Comparison of ENCODE assay signal across 15 cellular contexts in genomic region chr16:68281368-68282063, GRCh38. TPM values are rescaled to one million over a fixed set of nuclear protein-coding genes. Genes with fewer than 3 reads are reported as not detected.
A peak's percentile ranks its signal among the peaks of the same experiment; 100 is the strongest.
DNase-seq lines count a peak whose midpoint lies in the region; ATAC-seq, FAIRE-seq and TF ChIP-seq lines count a peak whose summit lies in the region.
"Had no signal": no experiment of that assay in that cellular context is flagged by ENCODE, and none has a peak within 500 bp of the region (broad histone marks: within the 10 kb centered on the region; RNA-seq: fewer than 3 reads in every experiment).

No MANE protein-coding gene starts in this region.

- DNase-seq in heart right ventricle = no peak
- no peak for DNase-seq in cardiac septum (ENCODE audit: low spot score)
- DNase-seq in activated CD4-positive, alpha-beta T cell treated with anti-CD3 and anti-CD28 coated beads, Interleukin-2, amount 50 U/mL, for 1 hour = peak; percentile 43
- peak; percentile 13 for DNase-seq in effector CD8-positive, alpha-beta T cell (lab: John Stamatoyannopoulos, UW)
- no peak for DNase-seq in testis
- no peak for DNase-seq in GM12892 (ENCODE audit: insufficient read length)
- DNase-seq: cerebellar nuclear complex, NCI-H345, PC-9, T-helper 9 cell had no signal

- ATAC-seq in heart right ventricle (no peak), HG03175 (IDR thresholded peaks at IDR 0.05; ENCODE audit: unreplicated experiment) (no peak), GM19467 (IDR thresholded peaks at IDR 0.05; ENCODE audit: unreplicated experiment) (no peak)

- H3K36me3 ChIP-seq in heart right ventricle (peaks cover 0 to 50% (median 2%) of the 10 kb centered on the region in 9 donors), testis (ENCODE audit: low read depth, missing control alignments) (no peaks in the 10 kb centered on the region)
- H3K36me3 ChIP-seq: vagina had no signal

- intact Hi-C loops in heart right ventricle (cut with DNase I) (no loop called here), cardiac septum (cut with DNase I) (no loop called here), testis (cut with DNase I; ENCODE audit: low total_unique reads) (no loop called here)

- H3K9me3 ChIP-seq in heart right ventricle = no peaks in the 10 kb centered on the region
- H3K9me3 ChIP-seq in testis = no peaks in the 10 kb centered on the region
- H3K9me3 ChIP-seq: vagina had no signal

- H3K4me3 ChIP-seq in heart right ventricle (no peak overlapping the region), testis (no peak overlapping the region)
- H3K4me3 ChIP-seq: PC-9, vagina had no signal

- peak overlapping the region in 9 of 10 donors; percentile 1 to 88 (median 82) for H3K27ac ChIP-seq in heart right ventricle
- peak overlapping the region; percentile 64 to 90 for H3K27ac ChIP-seq in testis
- H3K27ac ChIP-seq: PC-9 had no signal

- TF ChIP-seq POLR2A in testis (IDR thresholded peaks at IDR 0.05) = no peak
- no peak; the same call in 1 of the 2 replicates for TF ChIP-seq POLR2A in GM12892 (IDR thresholded peaks at IDR 0.05; ENCODE audit: low read depth, low read length)

- WGBS in heart right ventricle, 2 donors = 90 to 96% methylated on average over 4 of the region's 4 CpGs
- 81 to 93% methylated on average over 4 of the region's 4 CpGs for WGBS in testis, 2 donors

- no peak for FAIRE-seq in GM12892 (lab: Jason Lieb, UNC)
- FAIRE-seq: G401.6 had no signal

- TF ChIP-seq CTCF in heart right ventricle (IDR thresholded peaks at IDR 0.05) = no peak
- TF ChIP-seq CTCF in testis (IDR thresholded peaks at IDR 0.05) = no peak

- no peaks in the 10 kb centered on the region for H3K27me3 ChIP-seq in heart right ventricle
- H3K27me3 ChIP-seq in testis = no peaks in the 10 kb centered on the region
- H3K27me3 ChIP-seq: vagina had no signal

- H3K4me1 ChIP-seq in heart right ventricle = peaks cover 14 to 77% (median 57%) of the 10 kb centered on the region in 9 donors
- peaks cover 46% of the 10 kb centered on the region for H3K4me1 ChIP-seq in testis

RNA-seq across cellular contexts. Expression of gene SLC7A6, which starts 17.2 kb away (rescaled TPM):
- total RNA-seq in heart right ventricle (10 to 100 TPM; 28.4 to 59.2 (median 42.4) TPM), cardiac septum (42.4 TPM), testis (10 to 100 TPM; 42.2 to 48.6 TPM)
- polyA plus RNA-seq in heart right ventricle (10 to 100 TPM; 22.6 to 85.6 TPM), testis (ENCODE audit: insufficient read depth, low read depth, low replicate concordance) (28.6 TPM)
- polyA plus RNA-seq in GM12892 (2012; ENCODE audit: missing spikeins) = 32.2 TPM

RNA-seq across cellular contexts. Expression of gene SLC7A6OS, which starts 29.2 kb away (rescaled TPM):
- 10 to 100 TPM in 9 of 10 donors, 1 to 10 TPM in 1; 9.9 to 14.4 (median 12.8) TPM for total RNA-seq in heart right ventricle
- 1 to 10 TPM; 7.3 to 9.6 TPM for polyA plus RNA-seq in heart right ventricle
- total RNA-seq in cardiac septum = 14.5 TPM
- total RNA-seq in testis = 10 to 100 TPM; 24.3 to 25.8 TPM
- 14.7 TPM for polyA plus RNA-seq in testis (ENCODE audit: insufficient read depth, low read depth, low replicate concordance)
- 14.9 TPM for polyA plus RNA-seq in GM12892 (2012; ENCODE audit: missing spikeins)

RNA-seq across cellular contexts. Expression of gene PRMT7, which starts 29.3 kb away (rescaled TPM):
- total RNA-seq in heart right ventricle (10 to 100 TPM; 22.0 to 39.2 (median 30.7) TPM), cardiac septum (24.2 TPM), testis (100 to 1,000 TPM in 1 of 2 donors, 10 to 100 TPM in 1; 99.3 to 111 TPM)
- polyA plus RNA-seq in heart right ventricle (10 to 100 TPM; 18.1 to 57.8 TPM), testis (ENCODE audit: insufficient read depth, low read depth, low replicate concordance) (47.9 TPM)
- polyA plus RNA-seq in GM12892 (2012; ENCODE audit: missing spikeins) = 39.4 TPM

RNA-seq across cellular contexts. Expression of gene PLA2G15, which starts 36.3 kb away (rescaled TPM):
- 10 to 100 TPM; 31.0 to 62.1 (median 44.0) TPM for total RNA-seq in heart right ventricle
- 10 to 100 TPM; 33.1 to 33.7 TPM for polyA plus RNA-seq in heart right ventricle
- total RNA-seq in cardiac septum = 46.7 TPM
- total RNA-seq in testis = 10 to 100 TPM; 37.2 to 44.7 TPM
- polyA plus RNA-seq in testis (ENCODE audit: insufficient read depth, low read depth, low replicate concordance) = 27.3 TPM
- 3.5 TPM for polyA plus RNA-seq in GM12892 (2012; ENCODE audit: missing spikeins)

RNA-seq across cellular contexts. Expression of gene ESRP2, which starts 45.6 kb away (rescaled TPM):
- total RNA-seq in heart right ventricle (1 to 10 TPM in 1 of 10 donors, under 1 TPM in 9; 0.07 to 1.0 (median 0.44) TPM), cardiac septum (not detected), testis (10 to 100 TPM; 12.8 to 14.6 TPM)
- polyA plus RNA-seq in heart right ventricle (under 1 TPM; 0.25 to 0.66 TPM), testis (ENCODE audit: insufficient read depth, low read depth, low replicate concordance) (30.6 TPM)
- polyA plus RNA-seq in GM12892 (2012; ENCODE audit: missing spikeins) = 0.30 TPM
- total RNA-seq: M059J had no signal

Comparison
In these comparisons a context has a peak if more than half of its experiments do, and no peak if none do; other contexts are left out.
1. DNase-seq: peak in activated CD4-positive, alpha-beta T cell treated with anti-CD3 and anti-CD28 coated beads, Interleukin-2, amount 50 U/mL, for 1 hour (single experiment) and effector CD8-positive, alpha-beta T cell (single experiment); none in heart right ventricle (0 of 2), cardiac septum (single experiment), testis (single experiment) and GM12892 (single experiment).